In the genomic region with DNA sequence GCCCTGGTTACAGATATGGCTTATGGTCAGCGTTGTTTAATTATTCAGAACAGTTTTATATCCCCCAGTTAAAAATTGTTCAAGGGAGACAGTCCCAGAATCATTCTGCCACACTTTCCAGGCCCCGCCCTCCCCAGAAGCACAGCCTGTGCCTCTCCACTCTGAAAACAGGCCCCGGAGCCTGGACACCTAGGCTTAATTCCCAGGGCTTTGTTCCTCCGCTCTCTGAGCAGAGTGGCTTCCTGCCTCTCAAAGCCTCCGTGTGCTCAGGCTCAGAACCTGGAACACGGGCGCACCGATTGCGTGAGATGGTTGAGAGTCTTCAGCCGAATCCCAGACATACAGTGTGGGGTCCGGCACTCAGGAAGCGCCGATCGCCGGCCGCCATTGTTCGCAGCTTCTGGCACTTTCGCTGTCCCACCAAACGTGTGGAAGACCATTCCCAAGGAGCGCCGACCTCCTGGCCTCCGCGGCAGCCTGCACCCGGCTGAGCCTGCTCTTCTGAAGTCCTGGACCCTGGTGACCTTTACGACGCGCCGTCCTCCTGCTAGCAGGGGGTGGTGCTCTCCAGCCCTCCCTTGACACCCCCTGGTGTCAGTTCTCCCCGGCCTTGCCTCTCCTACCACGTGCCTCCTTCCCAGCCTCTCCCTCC, we compare ENCODE assay signal across 17 cellular contexts. TPM values are rescaled to one million over a fixed set of nuclear protein-coding genes. Genes with fewer than 3 reads are reported as not detected.
DNase-seq lines count a peak whose midpoint lies in the region; ATAC-seq and TF ChIP-seq lines count a peak whose summit lies in the region.
"Had no signal": no experiment of that assay in that cellular context is flagged by ENCODE, and none has a peak within 500 bp of the region (broad histone marks: within the 10 kb centered on the region; RNA-seq: fewer than 3 reads in every experiment).

No MANE protein-coding gene starts in this region.

- H3K4me3 Mint-ChIP-seq in nephron: peak overlapping the region in 2 of 3 experiments; percentile 30 to 44

- H3K36me3 ChIP-seq in adipocyte (ENCODE audit: control insufficient read depth, insufficient read depth, low read length, severe bottlenecking) (peaks cover 37% of the 10 kb centered on the region), sigmoid colon (no peaks in the 10 kb centered on the region)

- DNase-seq in AG10803 (ENCODE audit: low read depth) (no peak), adipocyte (ENCODE audit: low read depth) (no peak), sigmoid colon (peak; percentile 84), kidney tubule cell (ENCODE audit: low spot score) (no peak), NCI-H345 treated with DMSO at 0.1 percent for 48 hours (lab: John Stamatoyannopoulos, UW; ENCODE audit: unreplicated experiment) (no peak), hypothalamus (lab: John Stamatoyannopoulos, UW) (no peak)
- DNase-seq: 8988T, DMS153, NCI-H1436 treated with DMSO at 0.1 percent for 48 hours, NCI-H345, NCI-H748 treated with DMSO at 0.1 percent for 48 hours, SK-N-SH had no signal

- no peaks in the 10 kb centered on the region for H3K27me3 ChIP-seq in adipocyte (replicated peaks; ENCODE audit: control insufficient read depth, insufficient read depth, low read length)
- no peaks in the 10 kb centered on the region for H3K27me3 ChIP-seq in sigmoid colon

- intact Hi-C loops in sigmoid colon (cut with DNase I): no loop called here

- H3K9ac ChIP-seq in adipocyte (ENCODE audit: low read length): peak overlapping the region; percentile 74
- H3K9ac ChIP-seq: SK-N-SH had no signal

- H3K36me3 Mint-ChIP-seq in nephron (ENCODE audit: low read depth): no peaks in the 10 kb centered on the region

- peak overlapping the region in 3 of 4 donors; percentile 78 to 83 (median 79) for H3K27ac ChIP-seq in sigmoid colon
- H3K27ac ChIP-seq: C4-2B had no signal

- peaks cover 70% of the 10 kb centered on the region for H3K4me1 ChIP-seq in adipocyte (ENCODE audit: control insufficient read depth, insufficient read depth, low read length)
- peaks cover 0 to 74% (median 68%) of the 10 kb centered on the region in 4 donors for H3K4me1 ChIP-seq in sigmoid colon

- peaks cover 41% of the 10 kb centered on the region for H3K4me1 Mint-ChIP-seq in nephron

- no peak for TF ChIP-seq EP300 in sigmoid colon (IDR thresholded peaks at IDR 0.05)

- no peaks in the 10 kb centered on the region for H3K9me3 Mint-ChIP-seq in nephron

- no peak for TF ChIP-seq POLR2A in sigmoid colon (IDR thresholded peaks at IDR 0.05)

- no peak overlapping the region for H3K27ac Mint-ChIP-seq in nephron

- no peaks in the 10 kb centered on the region for H3K9me3 ChIP-seq in adipocyte (ENCODE audit: control insufficient read depth, low read length)
- no peaks in the 10 kb centered on the region for H3K9me3 ChIP-seq in sigmoid colon
- H3K9me3 ChIP-seq: SK-N-SH had no signal

- H3K27me3 Mint-ChIP-seq in nephron (ENCODE audit: low read depth): peaks cover 5% of the 10 kb centered on the region

- 88% methylated on average over 30 of the region's 30 CpGs for WGBS in sigmoid colon, 2 donors

- no peak for ATAC-seq in GM21717 (IDR thresholded peaks at IDR 0.05; ENCODE audit: unreplicated experiment)
- ATAC-seq: HCT116, Right ventricle myocardium inferior had no signal

- H3K4me3 ChIP-seq in AG10803 (ENCODE audit: low read length) (peak overlapping the region; percentile 15; the same call in 1 of the 2 replicates), adipocyte (ENCODE audit: low read length) (no peak overlapping the region), sigmoid colon (no peak overlapping the region)

- no peak for TF ChIP-seq CTCF in AG10803 (conservative IDR thresholded peaks at IDR 0.05; ENCODE audit: low read length)
- no peak for TF ChIP-seq CTCF in nephron (IDR thresholded peaks at IDR 0.05; ENCODE audit: unreplicated experiment in 3 of 3)
- TF ChIP-seq CTCF in sigmoid colon (IDR thresholded peaks at IDR 0.05): no peak

RNA-seq across cellular contexts. Expression of a gene that starts 45.6 kb away (rescaled TPM):
- 10 to 100 TPM; 53.9 to 92.2 (median 79.3) TPM for total RNA-seq in sigmoid colon
- polyA plus RNA-seq in sigmoid colon: 10 to 100 TPM in 1 of 3 donors, 1 to 10 TPM in 1, under 1 TPM in 1; 0.92 to 22.8 (median 3.8) TPM
